14 cellular contexts compared by ENCODE assay signal in the genomic region with DNA sequence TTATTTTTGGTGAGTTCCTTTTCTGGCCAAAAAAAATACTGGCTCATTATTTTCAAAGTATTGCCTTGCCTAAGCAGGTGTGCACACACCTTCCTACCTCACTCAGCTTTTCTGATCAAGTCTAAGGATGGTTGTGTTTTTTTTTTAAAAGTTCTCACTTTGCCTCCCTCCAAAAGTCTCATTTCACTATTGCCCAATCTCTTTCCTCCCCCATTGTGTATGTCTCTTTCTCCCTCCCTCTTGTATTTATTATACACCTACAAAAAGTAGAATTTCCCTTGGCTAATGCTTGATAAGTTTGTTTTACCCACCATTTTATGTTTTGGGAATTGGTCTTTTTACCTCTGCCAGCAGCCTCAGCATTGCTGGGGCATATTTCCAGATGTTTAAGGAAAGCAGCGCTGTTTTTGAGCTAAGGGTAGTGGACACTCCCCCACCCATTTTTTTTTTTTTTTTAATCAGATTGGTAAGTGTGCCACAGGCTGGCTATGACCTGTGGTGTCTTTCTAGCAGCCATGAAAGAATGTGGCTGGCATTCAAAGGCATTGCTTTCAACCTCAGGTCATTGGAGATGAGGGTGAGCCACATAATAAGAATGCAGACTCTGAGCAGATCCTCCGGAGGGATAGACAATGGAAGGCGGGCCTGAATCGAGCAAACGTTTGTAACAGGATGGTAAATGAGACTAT.
DNase-seq lines count a peak whose midpoint lies in the region; ATAC-seq and TF ChIP-seq lines count a peak whose summit lies in the region.
"Had no signal": no experiment of that assay in that cellular context is flagged by ENCODE, and none has a peak within 500 bp of the region (broad histone marks: within the 10 kb centered on the region; RNA-seq: fewer than 3 reads in every experiment).

No MANE protein-coding gene starts in this region.

- peak overlapping the region; percentile 26; the same call in 1 of the 2 replicates for H3K27ac ChIP-seq in GM23248
- peak overlapping the region; percentile 60 for H3K27ac ChIP-seq in SJSA1
- no peak overlapping the region for H3K27ac ChIP-seq in heart right ventricle

- TF ChIP-seq CTCF in fibroblast of mammary gland (conservative IDR thresholded peaks at IDR 0.05; ENCODE audit: control insufficient read depth, insufficient read depth, low read depth, low read length) (no peak), retinal pigment epithelial cell (conservative IDR thresholded peaks at IDR 0.05; ENCODE audit: low read depth, low read length) (no peak), GM13976 (IDR thresholded peaks at IDR 0.05; ENCODE audit: borderline replicate concordance, control extremely low read depth, extremely low read depth, insufficient read depth, missing control alignments) (no peak), heart right ventricle (IDR thresholded peaks at IDR 0.05) (no peak)

- peak overlapping the region; percentile 61 for H2AFZ ChIP-seq in GM23248

- peaks cover 29% of the 10 kb centered on the region; the same call in 1 of the 2 replicates for H3F3A ChIP-seq in GM23248 (ENCODE audit: insufficient read depth)

- H3K9me3 ChIP-seq in GM23248 (ENCODE audit: low read depth) (no peaks in the 10 kb centered on the region), SJSA1 (replicated peaks) (no peaks in the 10 kb centered on the region), heart right ventricle (no peaks in the 10 kb centered on the region)

- no peaks in the 10 kb centered on the region for H4K20me1 ChIP-seq in GM23248 (ENCODE audit: insufficient read depth)

- H3K9ac ChIP-seq in GM23248 = no peak overlapping the region

- in situ Hi-C loops in GM23248 (cut with MboI) = no loop called here
- in situ Hi-C loops in GM13976 (cut with MboI; ENCODE audit: low sequenced_read_pairs, unreplicated experiment) = no loop called here

- no peaks in the 10 kb centered on the region for H3K9me2 ChIP-seq in GM23248 (ENCODE audit: insufficient read depth)

- H3K79me2 ChIP-seq in GM23248 (ENCODE audit: insufficient read depth) = no peaks in the 10 kb centered on the region

- peaks cover 37% of the 10 kb centered on the region for H3K4me1 ChIP-seq in GM23248 (ENCODE audit: insufficient read depth)
- peaks cover 37% of the 10 kb centered on the region for H3K4me1 ChIP-seq in SJSA1 (replicated peaks)
- H3K4me1 ChIP-seq in heart right ventricle = no peaks in the 10 kb centered on the region

- ATAC-seq in heart right ventricle = no peak
- ATAC-seq: activated T-helper 17 cell treated with anti-CD3 and anti-CD28 coated beads, Interleukin-2, amount 50 U/mL, for 72 hours had no signal

- H3K4me3 ChIP-seq in GM23248 (no peak overlapping the region), SJSA1 (no peak overlapping the region), fibroblast of mammary gland (ENCODE audit: control insufficient read depth, low read depth, low read length) (no peak overlapping the region), retinal pigment epithelial cell (ENCODE audit: low read length) (no peak overlapping the region), heart right ventricle (no peak overlapping the region)

- H3K36me3 ChIP-seq in GM23248 (ENCODE audit: low read depth) = no peaks in the 10 kb centered on the region
- H3K36me3 ChIP-seq in SJSA1 = no peaks in the 10 kb centered on the region
- no peaks in the 10 kb centered on the region for H3K36me3 ChIP-seq in heart right ventricle

- DNase-seq in GM23248 (peak; percentile 82), SJSA1 (ENCODE audit: low read depth in 1 of 2, low spot score in 2 of 2) (peak; percentile 89), fibroblast of mammary gland (ENCODE audit: low read depth) (peak; percentile 10), retinal pigment epithelial cell (ENCODE audit: low read depth) (peak; percentile 29), UCSD-AML1 (lab: John Stamatoyannopoulos, UW; ENCODE audit: unreplicated experiment) (no peak), GM13976 (ENCODE audit: low spot score) (no peak), heart right ventricle (no peak), NK-92 (lab: John Stamatoyannopoulos, UW; ENCODE audit: unreplicated experiment) (no peak)
- DNase-seq: activated CD4-positive, alpha-beta T cell treated with anti-CD3 and anti-CD28 coated beads for 4 hours; NCI-H1048; NCI-H774; stimulated activated CD4-positive, alpha-beta T cell treated with anti-CD3 and anti-CD28 coated beads, Interleukin-2, amount 100 ng/mL, for 24 hours; stimulated activated naive CD4-positive, alpha-beta T cell treated with Interleukin-2 at 50 U/mL for 16 hours had no signal

- H3K27me3 ChIP-seq in GM23248 (replicated peaks; ENCODE audit: insufficient read depth) (no peaks in the 10 kb centered on the region), SJSA1 (replicated peaks) (no peaks in the 10 kb centered on the region), heart right ventricle (no peaks in the 10 kb centered on the region)

- H3K4me2 ChIP-seq in GM23248 (ENCODE audit: unreplicated experiment) = peak overlapping the region; percentile 30

- intact Hi-C loops in heart right ventricle (cut with DNase I) = no loop called here

- 39 to 44% methylated on average over 5 of the region's 5 CpGs for WGBS in GM23248 (ENCODE audit: low coverage in 1 of 2, low lambda C conversion rate in 2 of 2, missing lambda C conversion rate in 2 of 2), 2 experiments
- 76 to 86% methylated on average over 5 of the region's 5 CpGs for WGBS in heart right ventricle, 2 donors

Comparison
In these comparisons a context has a peak if more than half of its experiments do, and no peak if none do; other contexts are left out.
1. DNase-seq: peak in GM23248 (single experiment), SJSA1 (2 of 2), fibroblast of mammary gland (single experiment) and retinal pigment epithelial cell (single experiment); none in UCSD-AML1 (single experiment), GM13976 (single experiment), heart right ventricle (0 of 2) and NK-92 (single experiment).
2. H3K27ac ChIP-seq: peak in GM23248 (single experiment) and SJSA1 (single experiment); none in heart right ventricle (0 of 10).